ENCODE assay signal across 8 cellular contexts in the genomic region with DNA sequence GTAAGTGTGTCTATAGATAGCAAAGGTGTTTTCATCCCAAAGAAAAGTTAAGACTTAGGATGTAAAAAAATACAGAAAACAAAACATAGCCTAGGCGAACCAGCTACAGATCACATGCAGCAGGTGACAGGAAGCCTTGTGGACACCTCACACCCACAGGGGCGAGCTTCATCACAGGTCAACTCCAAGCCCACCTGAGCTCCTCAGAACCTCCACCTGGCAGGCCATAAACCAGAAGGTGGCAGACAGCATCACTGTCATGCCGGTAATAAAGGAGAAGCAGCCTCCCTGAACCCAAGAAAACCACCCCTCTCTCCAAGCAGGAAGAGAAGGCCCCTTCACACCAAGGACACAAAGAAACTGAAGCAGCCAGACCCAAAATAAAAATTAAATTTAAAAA. TPM values are rescaled to one million over a fixed set of nuclear protein-coding genes. Genes with fewer than 3 reads are reported as not detected.
DNase-seq lines count a peak whose midpoint lies in the region; ATAC-seq and TF ChIP-seq lines count a peak whose summit lies in the region.

No MANE protein-coding gene starts in this region.

- peak overlapping the region; percentile 94 for H3K4me3 Mint-ChIP-seq in dendritic cell treated with granulocyte-macrophage colony-stimulating factor and Interleukin-4, amounts not matched to agents 40 ng/mL and 50 ng/mL, for 4 days
- H3K4me3 Mint-ChIP-seq in natural killer cell treated with Interleukin-12 subunit alpha and Interleukin-12 subunit beta and Interleukin-15 and Interleukin-18, amount 100 ng/mL, for 72 hours = peak overlapping the region; percentile 95

- peak overlapping the region; percentile 94 for H2AFZ ChIP-seq in SK-N-SH (ENCODE audit: low read depth)
- peak overlapping the region; percentile 98; the same call in 1 of the 2 replicates for H2AFZ ChIP-seq in PC-9

- H3K36me3 ChIP-seq in SK-N-SH (replicated peaks in 1 of 2; ENCODE audit: control insufficient read depth in 1 of 2, insufficient read depth in 2 of 2, low read length in 1 of 2) (no peaks in the 10 kb centered on the region), PC-9 (ENCODE audit: low read depth) (no peaks in the 10 kb centered on the region)

- H4K20me1 ChIP-seq in SK-N-SH (ENCODE audit: insufficient read depth) = no peaks in the 10 kb centered on the region
- no peaks in the 10 kb centered on the region for H4K20me1 ChIP-seq in PC-9 (ENCODE audit: insufficient read depth)

- H3K9ac ChIP-seq in SK-N-SH = peak overlapping the region; percentile 48; the same call in 1 of the 2 replicates

- H3K4me1 ChIP-seq in SK-N-SH (ENCODE audit: control insufficient read depth in 1 of 2, insufficient read depth in 2 of 2, low read depth in 1 of 2, low read length in 1 of 2) = peaks cover 3 to 14% of the 10 kb centered on the region in 2 experiments; a peak in 3 of 4 replicates
- H3K4me1 ChIP-seq in PC-9 (replicated peaks; ENCODE audit: insufficient read depth) = peaks cover 26% of the 10 kb centered on the region

- no peaks in the 10 kb centered on the region for H3K27me3 ChIP-seq in SK-N-SH (ENCODE audit: insufficient read depth)
- H3K27me3 ChIP-seq in PC-9 (ENCODE audit: insufficient read depth, low read depth) = no peaks in the 10 kb centered on the region

- H3K9me3 ChIP-seq in SK-N-SH (no peaks in the 10 kb centered on the region), PC-9 (ENCODE audit: insufficient read depth, low read depth) (no peaks in the 10 kb centered on the region)

- H3K27ac Mint-ChIP-seq in dendritic cell treated with granulocyte-macrophage colony-stimulating factor and Interleukin-4, amounts not matched to agents 40 ng/mL and 50 ng/mL, for 4 days = peak overlapping the region; percentile 95
- peak overlapping the region; percentile 83 to 92 for H3K27ac Mint-ChIP-seq in natural killer cell treated with Interleukin-12 subunit alpha and Interleukin-12 subunit beta and Interleukin-15 and Interleukin-18, amount 100 ng/mL, for 72 hours

- TF ChIP-seq RAD21 in SK-N-SH (IDR thresholded peaks at IDR 0.05; ENCODE audit: low read length) = no peak

- H3F3A ChIP-seq in SK-N-SH (replicated peaks; ENCODE audit: insufficient read depth) = no peaks in the 10 kb centered on the region
- H3F3A ChIP-seq in PC-9 (ENCODE audit: insufficient read depth, low read depth) = peaks cover 12% of the 10 kb centered on the region

- BruUV-seq in PC-9 (replicated peaks; lab: Mats Ljungman, UMichigan) = no TSS peak

- no peak for TF ChIP-seq EP300 in SK-N-SH (IDR thresholded peaks at IDR 0.05; ENCODE audit: borderline replicate concordance in 1 of 2, low read depth in 1 of 2, low read length in 1 of 2)

- peaks cover 52% of the 10 kb centered on the region for H3K4me1 Mint-ChIP-seq in dendritic cell treated with granulocyte-macrophage colony-stimulating factor and Interleukin-4, amounts not matched to agents 40 ng/mL and 50 ng/mL, for 4 days (ENCODE audit: low read depth)
- peaks cover 32 to 34% of the 10 kb centered on the region in 2 donors for H3K4me1 Mint-ChIP-seq in natural killer cell treated with Interleukin-12 subunit alpha and Interleukin-12 subunit beta and Interleukin-15 and Interleukin-18, amount 100 ng/mL, for 72 hours (ENCODE audit: low read depth in 2 of 2)

- no peaks in the 10 kb centered on the region for H3K27me3 Mint-ChIP-seq in dendritic cell treated with granulocyte-macrophage colony-stimulating factor and Interleukin-4, amounts not matched to agents 40 ng/mL and 50 ng/mL, for 4 days
- peaks cover 0 to 3% of the 10 kb centered on the region in 2 donors for H3K27me3 Mint-ChIP-seq in natural killer cell treated with Interleukin-12 subunit alpha and Interleukin-12 subunit beta and Interleukin-15 and Interleukin-18, amount 100 ng/mL, for 72 hours

- H3K36me3 Mint-ChIP-seq in dendritic cell treated with granulocyte-macrophage colony-stimulating factor and Interleukin-4, amounts not matched to agents 40 ng/mL and 50 ng/mL, for 4 days (ENCODE audit: low read depth) = peaks cover 6% of the 10 kb centered on the region
- no peaks in the 10 kb centered on the region for H3K36me3 Mint-ChIP-seq in natural killer cell treated with Interleukin-12 subunit alpha and Interleukin-12 subunit beta and Interleukin-15 and Interleukin-18, amount 100 ng/mL, for 72 hours

- no peaks in the 10 kb centered on the region for H3K9me2 ChIP-seq in SK-N-SH
- no peaks in the 10 kb centered on the region for H3K9me2 ChIP-seq in PC-9 (ENCODE audit: insufficient read depth)

- no peak for ATAC-seq in SK-N-SH treated with all-trans-retinoic acid at 6 μM for 48 hours
- ATAC-seq in natural killer cell treated with Interleukin-12 subunit alpha and Interleukin-12 subunit beta and Interleukin-15 and Interleukin-18, amount 100 ng/mL, for 72 hours = no peak
- no peak for ATAC-seq in HG02571 (IDR thresholded peaks at IDR 0.05; ENCODE audit: unreplicated experiment)
- ATAC-seq in GM18502 (IDR thresholded peaks at IDR 0.05; ENCODE audit: poor library complexity, unreplicated experiment) = no peak

- H3K4me3 ChIP-seq in SK-N-SH (ENCODE audit: low read depth in 2 of 2, low read length in 1 of 2) = peak overlapping the region; percentile 86 to 91
- H3K4me3 ChIP-seq in PC-9 = peak overlapping the region; percentile 92

- CTCF ChIA-PET in SK-N-SH (lab: Yijun Ruan, JAX) (no interaction called here), PC-9 (lab: Charles Lee) (no interaction called here)

- DNase-seq in SK-N-SH (no peak), PC-9 (peak in 1 of 2 experiments; percentile 21), iPS-NIHi11 (ENCODE audit: low spot score) (no peak)
- DNase-seq in natural killer cell treated with Interleukin-12 subunit alpha and Interleukin-12 subunit beta and Interleukin-15 and Interleukin-18, amount 100 ng/mL, for 72 hours (ENCODE audit: low spot score) = no peak

- H3K4me2 ChIP-seq in SK-N-SH = peak overlapping the region; percentile 93
- peak overlapping the region; percentile 90 for H3K4me2 ChIP-seq in PC-9

- POLR2A ChIA-PET in SK-N-SH (lab: Yijun Ruan, JAX) (no interaction called here), PC-9 (lab: Charles Lee; ENCODE audit: unreplicated experiment) (interaction anchor here (0.6 kb wide), 1 partner anchor 1069 kb away, joined by 4 read pairs; no protein-coding TSS in a partner anchor)

- intact Hi-C loops in PC-9 (cut with micrococcal nuclease; ENCODE audit: unreplicated experiment) = loop anchor here (5.0 kb wide), 1 partner anchor 659 kb away; the partner anchor contains the start of genes CFAP61 and CRNKL1
- intact Hi-C loops in dendritic cell treated with granulocyte-macrophage colony-stimulating factor and Interleukin-4, amounts not matched to agents 40 ng/mL and 50 ng/mL, for 4 days (cut with micrococcal nuclease) = loop anchor here (5.0 kb wide), 1 partner anchor 111 kb away; no protein-coding TSS in a partner anchor

- H3K9me3 Mint-ChIP-seq in dendritic cell treated with granulocyte-macrophage colony-stimulating factor and Interleukin-4, amounts not matched to agents 40 ng/mL and 50 ng/mL, for 4 days = no peaks in the 10 kb centered on the region
- no peaks in the 10 kb centered on the region for H3K9me3 Mint-ChIP-seq in natural killer cell treated with Interleukin-12 subunit alpha and Interleukin-12 subunit beta and Interleukin-15 and Interleukin-18, amount 100 ng/mL, for 72 hours

- H3K27ac ChIP-seq in SK-N-SH (ENCODE audit: low read depth in 2 of 2, low read length in 1 of 2) (no peak overlapping the region), PC-9 (peak overlapping the region; percentile 40)

- no peak for TF ChIP-seq CTCF in SK-N-SH (IDR thresholded peaks at IDR 0.05)
- no peak for TF ChIP-seq CTCF in PC-9 (conservative IDR thresholded peaks at IDR 0.05)

- WGBS in SK-N-SH (ENCODE audit: low lambda C conversion rate) = 63% methylated on average over 2 of the region's 3 CpGs

- no peaks in the 10 kb centered on the region for H3K79me2 ChIP-seq in SK-N-SH (ENCODE audit: insufficient read depth)
- peaks cover 28% of the 10 kb centered on the region for H3K79me2 ChIP-seq in PC-9 (ENCODE audit: low read depth)

TF ChIP-seq in SK-N-SH, 30 proteins besides CTCF, POLR2A, EP300 and RAD21 (continues in another document):
- TF ChIP-seq YY1 (IDR thresholded peaks at IDR 0.05; ENCODE audit: low read depth) (no peak), CHD2 (IDR thresholded peaks at IDR 0.05; ENCODE audit: low read length, partially characterized antibody) (no peak), PBX3 (IDR thresholded peaks at IDR 0.05) (no peak), TCF12 (IDR thresholded peaks at IDR 0.05) (no peak), GATA2 (CRISPR knock-in tag; IDR thresholded peaks at IDR 0.05) (no peak)

TF ChIP-seq in SK-N-SH treated with all-trans-retinoic acid at 6 μM for 48 hours, 23 proteins besides CTCF, POLR2A, EP300 and RAD21 (continues in another document):
- no peak for TF ChIP-seq POU6F1 (CRISPR knock-in tag; IDR thresholded peaks at IDR 0.05; ENCODE audit: borderline replicate concordance, low read depth)
- no peak for TF ChIP-seq ARNTL (CRISPR knock-in tag; IDR thresholded peaks at IDR 0.05; ENCODE audit: borderline replicate concordance, low read depth)
- no peak for TF ChIP-seq RARB (CRISPR knock-in tag; IDR thresholded peaks at IDR 0.05)
- no peak for TF ChIP-seq TOX (CRISPR knock-in tag; IDR thresholded peaks at IDR 0.05; ENCODE audit: borderline replicate concordance)
- no peak for TF ChIP-seq ZC3H10 (CRISPR knock-in tag; IDR thresholded peaks at IDR 0.05)
- TF ChIP-seq ZFP30 (CRISPR knock-in tag; IDR thresholded peaks at IDR 0.05) = no peak
- no peak for TF ChIP-seq ZNF8 (CRISPR knock-in tag; IDR thresholded peaks at IDR 0.05)
- TF ChIP-seq OSR1 (CRISPR knock-in tag; IDR thresholded peaks at IDR 0.05) = no peak

RNA-seq across cellular contexts. Expression of gene RALGAPA2, which starts 1.0 kb away (rescaled TPM):
- 1.0 and 1.5 TPM in 2 replicates for polyA plus RNA-seq in SK-N-SH (2012; rRNA removed)
- 1.0 and 1.3 TPM in 2 replicates for polyA plus RNA-seq in SK-N-SH (2012; cell fraction: cytosol; rRNA removed)
- 2.9 and 3.8 TPM in 2 replicates for polyA plus RNA-seq in SK-N-SH (2012; cell fraction: nucleus; rRNA removed)
- total RNA-seq in PC-9 (2021) = 19.2 and 28.7 TPM in 2 replicates
- total RNA-seq in natural killer cell treated with Interleukin-12 subunit alpha and Interleukin-12 subunit beta and Interleukin-15 and Interleukin-18, amount 100 ng/mL, for 72 hours = 10 to 100 TPM; 38.5 to 39.2 TPM
